ENCODE assay signal across 20 cellular contexts in genomic region chr10:69146756-69147155, GRCh38. TPM values are rescaled to one million over a fixed set of nuclear protein-coding genes. Genes with fewer than 3 reads are reported as not detected.
A peak's percentile ranks its signal among the peaks of the same experiment; 100 is the strongest.
DNase-seq lines count a peak whose midpoint lies in the region; ATAC-seq lines count a peak whose summit lies in the region.
"Had no signal": no experiment of that assay in that cellular context is flagged by ENCODE, and none has a peak within 500 bp of the region (broad histone marks: within the 10 kb centered on the region; RNA-seq: fewer than 3 reads in every experiment).

No MANE protein-coding gene starts in this region.

- no peak for ATAC-seq in activated T-cell treated with anti-CD3 and anti-CD28 coated beads, Interleukin-2, amount 50 U/mL, for 72 hours (replicated peaks in 1 of 2)
- no peak for ATAC-seq in naive thymus-derived CD8-positive, alpha-beta T cell
- ATAC-seq: gastrocnemius medialis, GM12878, right cardiac atrium had no signal

- no peak for DNase-seq in activated T-cell treated with anti-CD3 and anti-CD28 coated beads, Interleukin-2, amount 50 U/mL, for 72 hours
- DNase-seq in activated T-cell treated with anti-CD3 and anti-CD28 coated beads, Interleukin-2, amount 50 U/mL, for 48 hours, result no peak
- DNase-seq in LHCN-M2 (ENCODE audit: low read depth) (peak; percentile 10), NCI-H510A treated with DMSO at 0.1 percent for 48 hours (lab: John Stamatoyannopoulos, UW) (no peak), NCI-H446 treated with DMSO at 0.1 percent for 48 hours (lab: John Stamatoyannopoulos, UW) (no peak), HuH-7.5 (ENCODE audit: low spot score) (no peak)
- DNase-seq in activated T-helper 1 cell treated with anti-CD3 and anti-CD28 coated beads, Interleukin-12 subunit alpha, Interleukin-12 subunit beta, Interleukin-2, Interleukin-4 antibody, amounts not matched to agents 30 ng/mL and 10 ng/mL and 1 ng/mL, durations not matched to agents 14 hours and 24 hours and 36 hours (ENCODE audit: low spot score), result no peak
- DNase-seq in naive thymus-derived CD8-positive, alpha-beta T cell, result no peak
- DNase-seq: activated CD4-positive, alpha-beta T cell treated with anti-CD3 and anti-CD28 coated beads for 48 hours; activated naive CD4-positive, alpha-beta T cell treated with anti-CD3 and anti-CD28 coated beads for 36 hours; cerebellar nuclear complex; DMS153; effector CD4-positive, alpha-beta T cell; gastrocnemius medialis; NCI-H1417; NCI-H526 treated with DMSO at 0.1 percent for 48 hours; ovary; right cardiac atrium; SW 1271 had no signal

- H3K36me3 Mint-ChIP-seq in activated T-cell treated with anti-CD3 and anti-CD28 coated beads, Interleukin-2, amount 50 U/mL, for 72 hours (ENCODE audit: insufficient read depth in 2 of 2), result no peaks in the 10 kb centered on the region
- peaks cover 8% of the 10 kb centered on the region for H3K36me3 Mint-ChIP-seq in activated T-helper 1 cell treated with anti-CD3 and anti-CD28 coated beads, Interleukin-12 subunit alpha, Interleukin-12 subunit beta, Interleukin-2, Interleukin-4 antibody, amounts not matched to agents 30 ng/mL and 10 ng/mL and 1 ng/mL, durations not matched to agents 14 hours and 24 hours and 36 hours (ENCODE audit: low read depth)
- H3K36me3 Mint-ChIP-seq in naive thymus-derived CD8-positive, alpha-beta T cell, result peaks cover 0 to 26% (median 4%) of the 10 kb centered on the region in 3 donors

- POLR2A ChIA-PET in naive thymus-derived CD8-positive, alpha-beta T cell (lab: Charles Lee), result no interaction called here

- intact Hi-C loops in activated T-helper 1 cell treated with anti-CD3 and anti-CD28 coated beads, Interleukin-12 subunit alpha, Interleukin-12 subunit beta, Interleukin-2, Interleukin-4 antibody, amounts not matched to agents 30 ng/mL and 10 ng/mL and 1 ng/mL, durations not matched to agents 14 hours and 24 hours and 36 hours (cut with micrococcal nuclease), result no loop called here

- peak overlapping the region; percentile 90 for H3K27ac Mint-ChIP-seq in activated T-cell treated with anti-CD3 and anti-CD28 coated beads, Interleukin-2, amount 50 U/mL, for 72 hours
- peak overlapping the region; percentile 45 for H3K27ac Mint-ChIP-seq in activated T-helper 1 cell treated with anti-CD3 and anti-CD28 coated beads, Interleukin-12 subunit alpha, Interleukin-12 subunit beta, Interleukin-2, Interleukin-4 antibody, amounts not matched to agents 30 ng/mL and 10 ng/mL and 1 ng/mL, durations not matched to agents 14 hours and 24 hours and 36 hours
- H3K27ac Mint-ChIP-seq in naive thymus-derived CD8-positive, alpha-beta T cell, result peak overlapping the region in 3 of 10 donors; percentile 9 to 49 (median 19)
- H3K27ac Mint-ChIP-seq: activated naive CD4-positive, alpha-beta T cell treated with anti-CD3 and anti-CD28 coated beads for 36 hours had no signal

- H3K4me1 Mint-ChIP-seq in activated T-cell treated with anti-CD3 and anti-CD28 coated beads, Interleukin-2, amount 50 U/mL, for 72 hours (ENCODE audit: low read depth), result peaks cover 18% of the 10 kb centered on the region
- H3K4me1 Mint-ChIP-seq in activated T-helper 1 cell treated with anti-CD3 and anti-CD28 coated beads, Interleukin-12 subunit alpha, Interleukin-12 subunit beta, Interleukin-2, Interleukin-4 antibody, amounts not matched to agents 30 ng/mL and 10 ng/mL and 1 ng/mL, durations not matched to agents 14 hours and 24 hours and 36 hours (ENCODE audit: low read depth), result peaks cover 17% of the 10 kb centered on the region
- peaks cover 17 to 49% (median 37%) of the 10 kb centered on the region in 4 donors for H3K4me1 Mint-ChIP-seq in naive thymus-derived CD8-positive, alpha-beta T cell

- no peak overlapping the region for H3K4me3 Mint-ChIP-seq in activated T-cell treated with anti-CD3 and anti-CD28 coated beads, Interleukin-2, amount 50 U/mL, for 72 hours
- no peak overlapping the region for H3K4me3 Mint-ChIP-seq in activated T-helper 1 cell treated with anti-CD3 and anti-CD28 coated beads, Interleukin-12 subunit alpha, Interleukin-12 subunit beta, Interleukin-2, Interleukin-4 antibody, amounts not matched to agents 30 ng/mL and 10 ng/mL and 1 ng/mL, durations not matched to agents 14 hours and 24 hours and 36 hours
- H3K4me3 Mint-ChIP-seq in naive thymus-derived CD8-positive, alpha-beta T cell, result no peak overlapping the region
- H3K4me3 Mint-ChIP-seq: activated naive CD4-positive, alpha-beta T cell treated with anti-CD3 and anti-CD28 coated beads for 36 hours had no signal

- H3K9me3 Mint-ChIP-seq in activated T-cell treated with anti-CD3 and anti-CD28 coated beads, Interleukin-2, amount 50 U/mL, for 72 hours, result peaks cover 0 to 2% of the 10 kb centered on the region in 2 donors
- no peaks in the 10 kb centered on the region for H3K9me3 Mint-ChIP-seq in activated T-helper 1 cell treated with anti-CD3 and anti-CD28 coated beads, Interleukin-12 subunit alpha, Interleukin-12 subunit beta, Interleukin-2, Interleukin-4 antibody, amounts not matched to agents 30 ng/mL and 10 ng/mL and 1 ng/mL, durations not matched to agents 14 hours and 24 hours and 36 hours
- no peaks in the 10 kb centered on the region for H3K9me3 Mint-ChIP-seq in naive thymus-derived CD8-positive, alpha-beta T cell
- H3K9me3 Mint-ChIP-seq: activated naive CD4-positive, alpha-beta T cell treated with anti-CD3 and anti-CD28 coated beads for 36 hours had no signal

- H3K27me3 Mint-ChIP-seq in activated T-cell treated with anti-CD3 and anti-CD28 coated beads, Interleukin-2, amount 50 U/mL, for 72 hours (ENCODE audit: low read depth), result no peaks in the 10 kb centered on the region
- no peaks in the 10 kb centered on the region for H3K27me3 Mint-ChIP-seq in activated T-helper 1 cell treated with anti-CD3 and anti-CD28 coated beads, Interleukin-12 subunit alpha, Interleukin-12 subunit beta, Interleukin-2, Interleukin-4 antibody, amounts not matched to agents 30 ng/mL and 10 ng/mL and 1 ng/mL, durations not matched to agents 14 hours and 24 hours and 36 hours (ENCODE audit: insufficient read depth)
- H3K27me3 Mint-ChIP-seq in naive thymus-derived CD8-positive, alpha-beta T cell, result no peaks in the 10 kb centered on the region

RNA-seq across cellular contexts. Expression of gene VPS26A, which starts 22.8 kb away (rescaled TPM):
- total RNA-seq in activated T-cell treated with anti-CD3 and anti-CD28 coated beads, Interleukin-2, amount 50 U/mL, for 72 hours, result 10 to 100 TPM; 39.0 to 39.1 TPM
- 31.2 and 54.3 TPM in 2 replicates for total RNA-seq in LHCN-M2 (2014; rRNA removed)
- polyA plus RNA-seq in LHCN-M2 (2012), result 31.9 TPM
- 24.7 and 24.8 TPM in 2 replicates for total RNA-seq in activated T-helper 1 cell treated with anti-CD3 and anti-CD28 coated beads, Interleukin-12 subunit alpha, Interleukin-12 subunit beta, Interleukin-2, Interleukin-4 antibody, amounts not matched to agents 30 ng/mL and 10 ng/mL and 1 ng/mL, durations not matched to agents 14 hours and 24 hours and 36 hours
- 10 to 100 TPM; 30.7 to 33.4 TPM for total RNA-seq in naive thymus-derived CD8-positive, alpha-beta T cell
- 10 to 100 TPM; 24.1 to 27.4 (median 24.9) TPM for polyA plus RNA-seq in naive thymus-derived CD8-positive, alpha-beta T cell

RNA-seq across cellular contexts. Expression of gene SUPV3L1, which starts 33.3 kb away (rescaled TPM):
- total RNA-seq in activated T-cell treated with anti-CD3 and anti-CD28 coated beads, Interleukin-2, amount 50 U/mL, for 72 hours, result 10 to 100 TPM; 65.2 to 67.5 TPM
- total RNA-seq in LHCN-M2 (2014; rRNA removed), result 24.9 and 26.0 TPM in 2 replicates
- 16.8 TPM for polyA plus RNA-seq in LHCN-M2 (2012)
- 67.5 and 69.1 TPM in 2 replicates for total RNA-seq in activated T-helper 1 cell treated with anti-CD3 and anti-CD28 coated beads, Interleukin-12 subunit alpha, Interleukin-12 subunit beta, Interleukin-2, Interleukin-4 antibody, amounts not matched to agents 30 ng/mL and 10 ng/mL and 1 ng/mL, durations not matched to agents 14 hours and 24 hours and 36 hours
- total RNA-seq in naive thymus-derived CD8-positive, alpha-beta T cell, result 10 to 100 TPM; 39.5 to 40.3 TPM
- 10 to 100 TPM; 10.8 to 17.8 (median 13.5) TPM for polyA plus RNA-seq in naive thymus-derived CD8-positive, alpha-beta T cell

RNA-seq across cellular contexts. Expression of gene SRGN, which starts 58.9 kb away (rescaled TPM):
- total RNA-seq in activated T-cell treated with anti-CD3 and anti-CD28 coated beads, Interleukin-2, amount 50 U/mL, for 72 hours, result 100 to 1,000 TPM; 439 to 902 TPM
- 409 and 438 TPM in 2 replicates for total RNA-seq in LHCN-M2 (2014; rRNA removed)
- 433 TPM for polyA plus RNA-seq in LHCN-M2 (2012)
- 1,217 and 1,242 TPM in 2 replicates for total RNA-seq in activated T-helper 1 cell treated with anti-CD3 and anti-CD28 coated beads, Interleukin-12 subunit alpha, Interleukin-12 subunit beta, Interleukin-2, Interleukin-4 antibody, amounts not matched to agents 30 ng/mL and 10 ng/mL and 1 ng/mL, durations not matched to agents 14 hours and 24 hours and 36 hours
- 10 to 100 TPM; 70.7 to 74.4 TPM for total RNA-seq in naive thymus-derived CD8-positive, alpha-beta T cell
- polyA plus RNA-seq in naive thymus-derived CD8-positive, alpha-beta T cell, result 100 to 1,000 TPM in 2 of 3 donors, 10 to 100 TPM in 1; 80.3 to 301 (median 110) TPM
